20 cellular contexts compared by ENCODE assay signal in the genomic region with DNA sequence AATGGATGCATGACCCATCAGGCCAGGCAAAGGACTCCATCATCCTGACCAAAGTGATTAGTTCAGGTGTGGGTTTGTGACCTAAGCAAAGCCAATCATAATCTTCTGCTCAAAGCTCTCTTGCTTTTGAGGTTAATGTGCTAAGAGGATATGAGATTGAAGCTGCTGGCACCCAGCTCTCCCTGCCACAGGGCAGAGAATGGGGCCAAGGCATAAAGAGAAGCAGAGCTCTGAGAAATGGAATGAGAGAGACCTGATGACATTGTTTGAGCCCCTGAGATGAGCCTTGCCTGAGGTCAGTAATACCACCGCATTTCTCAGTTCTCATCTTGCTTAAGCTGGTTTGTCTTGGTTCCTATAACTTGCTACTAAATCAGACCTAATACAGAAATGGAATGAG. TPM values are rescaled to one million over a fixed set of nuclear protein-coding genes. Genes with fewer than 3 reads are reported as not detected.
DNase-seq lines count a peak whose midpoint lies in the region; ATAC-seq and TF ChIP-seq lines count a peak whose summit lies in the region.
"Had no signal": no experiment of that assay in that cellular context is flagged by ENCODE, and none has a peak within 500 bp of the region (broad histone marks: within the 10 kb centered on the region; RNA-seq: fewer than 3 reads in every experiment).

No MANE protein-coding gene starts in this region.

- H3K27me3 ChIP-seq in WERI-Rb-1 (ENCODE audit: insufficient read depth, low read depth, severe bottlenecking) (no peaks in the 10 kb centered on the region), neural progenitor cell (peaks cover 71% of the 10 kb centered on the region), H7 (ENCODE audit: control insufficient read depth, insufficient read depth, low read length) (peaks cover 7% of the 10 kb centered on the region; the same call in 1 of the 2 replicates)
- H3K27me3 ChIP-seq: BLaER1 treated with 17β-estradiol and CSF1 and Interleukin-3, amounts not matched to agents 10 nM and 100 nM had no signal

- H3K4me3 ChIP-seq in WERI-Rb-1 (ENCODE audit: low read depth, low read length) (no peak overlapping the region), neural progenitor cell (no peak overlapping the region), H7 (ENCODE audit: insufficient read depth, low read depth, low read length) (no peak overlapping the region)
- H3K4me3 ChIP-seq: BLaER1 treated with 17β-estradiol and CSF1 and Interleukin-3, amounts not matched to agents 10 nM and 100 nM had no signal

- POLR2A ChIA-PET in GM10248 (lab: Yijun Ruan, JAX): no interaction called here

- H3K27ac Mint-ChIP-seq in stimulated activated naive CD8-positive, alpha-beta T cell treated with anti-CD3 and anti-CD28 coated beads, Interleukin-15, amount 100 ng/mL, for 72 hours: no peak overlapping the region
- H3K27ac Mint-ChIP-seq in neural progenitor cell: no peak overlapping the region
- H3K27ac Mint-ChIP-seq: B cell; CD14-positive monocyte; CD4-positive, alpha-beta T cell had no signal

- CTCF ChIA-PET in GM10248 (lab: Yijun Ruan, JAX): interaction anchor here (1.3 to 1.8 kb wide), 3 partner anchors 35 to 79 kb away, joined by 3 to 7 read pairs (median 5); no protein-coding TSS in a partner anchor

- no peaks in the 10 kb centered on the region for H3F3A ChIP-seq in neural progenitor cell (ENCODE audit: low read depth)

- H3K9me3 ChIP-seq in WERI-Rb-1 (ENCODE audit: severe bottlenecking) (no peaks in the 10 kb centered on the region), neural progenitor cell (ENCODE audit: low read depth) (no peaks in the 10 kb centered on the region)
- H3K9me3 ChIP-seq: BLaER1 treated with 17β-estradiol and CSF1 and Interleukin-3, amounts not matched to agents 10 nM and 100 nM had no signal

- H4K20me1 ChIP-seq in neural progenitor cell (ENCODE audit: low read depth): no peaks in the 10 kb centered on the region
- H4K20me1 ChIP-seq: BLaER1 treated with 17β-estradiol and CSF1 and Interleukin-3, amounts not matched to agents 10 nM and 100 nM had no signal

- no peak overlapping the region for H3K27ac ChIP-seq in WERI-Rb-1
- no peak overlapping the region for H3K27ac ChIP-seq in neural progenitor cell
- H3K27ac ChIP-seq: BLaER1 treated with 17β-estradiol and CSF1 and Interleukin-3, amounts not matched to agents 10 nM and 100 nM had no signal

- H2AFZ ChIP-seq in neural progenitor cell (replicated peaks): no peak overlapping the region

- H3K79me2 ChIP-seq in neural progenitor cell (ENCODE audit: low read depth): no peaks in the 10 kb centered on the region

- no peak overlapping the region for H3K4me2 ChIP-seq in neural progenitor cell
- H3K4me2 ChIP-seq: BLaER1 treated with 17β-estradiol and CSF1 and Interleukin-3, amounts not matched to agents 10 nM and 100 nM had no signal

- TF ChIP-seq CTCF in WERI-Rb-1 (IDR thresholded peaks at IDR 0.05; ENCODE audit: low read depth, low read length) (no peak), neural progenitor cell (IDR thresholded peaks at IDR 0.05) (no peak), GM10248 (IDR thresholded peaks at IDR 0.05; ENCODE audit: control extremely low read depth, extremely low read depth, low read depth, missing control alignments) (no peak)

- no peak overlapping the region for H3K4me3 Mint-ChIP-seq in stimulated activated naive CD8-positive, alpha-beta T cell treated with anti-CD3 and anti-CD28 coated beads, Interleukin-15, amount 100 ng/mL, for 72 hours
- H3K4me3 Mint-ChIP-seq in neural progenitor cell: no peak overlapping the region
- H3K4me3 Mint-ChIP-seq: B cell; CD14-positive monocyte; CD4-positive, alpha-beta T cell had no signal

- no peaks in the 10 kb centered on the region for H3K9me3 Mint-ChIP-seq in stimulated activated naive CD8-positive, alpha-beta T cell treated with anti-CD3 and anti-CD28 coated beads, Interleukin-15, amount 100 ng/mL, for 72 hours
- H3K9me3 Mint-ChIP-seq in neural progenitor cell: no peaks in the 10 kb centered on the region
- H3K9me3 Mint-ChIP-seq: CD4-positive, alpha-beta T cell had no signal

- H3K36me3 ChIP-seq in WERI-Rb-1: no peaks in the 10 kb centered on the region
- no peaks in the 10 kb centered on the region for H3K36me3 ChIP-seq in neural progenitor cell
- no peaks in the 10 kb centered on the region for H3K36me3 ChIP-seq in H7 (replicated peaks; ENCODE audit: control insufficient read depth, insufficient read depth, low read length)

- DNase-seq in stimulated activated naive CD8-positive, alpha-beta T cell treated with anti-CD3 and anti-CD28 coated beads, Interleukin-15, amount 100 ng/mL, for 72 hours: no peak
- no peak for DNase-seq in stimulated activated naive CD8-positive, alpha-beta T cell treated with anti-CD3 and anti-CD28 coated beads, Interleukin-15, Interleukin-2, amounts not matched to agents 100 U/mL and 50 U/mL, for 24 hours
- DNase-seq in WERI-Rb-1 (peak; percentile 30), neural progenitor cell (ENCODE audit: low spot score) (no peak), GM10248 (ENCODE audit: extremely low spot score) (no peak), H7 (no peak)
- DNase-seq: 8988T; Calu3; CD4-positive, alpha-beta T cell; COR-L47; DMS53; DMS79 treated with DMSO at 0.1 percent for 48 hours; GF-D8; GOT3; HCEC 1CT had no signal

- H3K27me3 Mint-ChIP-seq in stimulated activated naive CD8-positive, alpha-beta T cell treated with anti-CD3 and anti-CD28 coated beads, Interleukin-15, amount 100 ng/mL, for 72 hours: no peaks in the 10 kb centered on the region
- H3K27me3 Mint-ChIP-seq in neural progenitor cell (ENCODE audit: insufficient read depth, low read depth): peaks cover 7% of the 10 kb centered on the region
- H3K27me3 Mint-ChIP-seq: B cell; CD4-positive, alpha-beta T cell had no signal

- no peaks in the 10 kb centered on the region for H3K4me1 ChIP-seq in neural progenitor cell

- ATAC-seq in stimulated activated naive CD8-positive, alpha-beta T cell treated with anti-CD3 and anti-CD28 coated beads, Interleukin-15, amount 100 ng/mL, for 72 hours: peak; percentile 31
- no peak for ATAC-seq in stimulated activated naive CD8-positive, alpha-beta T cell treated with anti-CD3 and anti-CD28 coated beads, Interleukin-15, Interleukin-2, amounts not matched to agents 100 U/mL and 50 U/mL, for 24 hours
- ATAC-seq in HG03571 (IDR thresholded peaks at IDR 0.05; ENCODE audit: unreplicated experiment): no peak

- H3K4me1 Mint-ChIP-seq in stimulated activated naive CD8-positive, alpha-beta T cell treated with anti-CD3 and anti-CD28 coated beads, Interleukin-15, amount 100 ng/mL, for 72 hours: peaks cover 6% of the 10 kb centered on the region
- H3K4me1 Mint-ChIP-seq in neural progenitor cell: no peaks in the 10 kb centered on the region

- no peaks in the 10 kb centered on the region for H3K36me3 Mint-ChIP-seq in neural progenitor cell

- peak overlapping the region; percentile 37 for H3K9ac ChIP-seq in neural progenitor cell
- H3K9ac ChIP-seq: BLaER1 treated with 17β-estradiol and CSF1 and Interleukin-3, amounts not matched to agents 10 nM and 100 nM had no signal

RNA-seq across cellular contexts. Expression of gene PARP6, which starts 6.4 kb away (rescaled TPM):
- total RNA-seq in neural progenitor cell (ENCODE audit: low replicate concordance): 34.3 and 38.6 TPM in 2 replicates
- 24.8 and 28.8 TPM in 2 replicates for total RNA-seq in H7 (2014; rRNA removed; shearing (Covaris generic))

RNA-seq across cellular contexts. Expression of gene CELF6, which starts 41.2 kb away (rescaled TPM):
- total RNA-seq in neural progenitor cell (ENCODE audit: low replicate concordance): 0.19 and 0.95 TPM in 2 replicates
- total RNA-seq in H7 (2014; rRNA removed; shearing (Covaris generic)): 0.21 TPM in 1 of 2 replicates, not detected in the other
- total RNA-seq: A673 had no signal

RNA-seq across cellular contexts. Expression of gene PKM, which starts 47.7 kb away (rescaled TPM):
- 1,033 and 1,163 TPM in 2 replicates for total RNA-seq in neural progenitor cell (ENCODE audit: low replicate concordance)
- 942 and 1,007 TPM in 2 replicates for total RNA-seq in H7 (2014; rRNA removed; shearing (Covaris generic))
